22 cellular contexts compared by ENCODE assay signal in genomic region chr14:54708982-54709381, GRCh38.
"Had no signal": no experiment of that assay in that cellular context is flagged by ENCODE, and none has a peak within 500 bp of the region (broad histone marks: within the 10 kb centered on the region; RNA-seq: fewer than 3 reads in every experiment).

No MANE protein-coding gene starts in this region.

- H3K4me1 Mint-ChIP-seq: endodermal cell had no signal

- H3K9me3 ChIP-seq: colonic mucosa, heart left ventricle, pancreas, right lobe of liver, spleen, testis had no signal

- H3K27ac Mint-ChIP-seq: endodermal cell; nephron; progenitor cell of endocrine pancreas; stimulated activated naive B cell treated with anti-CD40 and anti-IgM and Interleukin-4, amounts not matched to agents 10 μg/mL and 1 μg/mL and 100 μg/mL, for 72 hours; stimulated activated naive CD8-positive, alpha-beta T cell treated with anti-CD3 and anti-CD28 coated beads, Interleukin-15, amount 100 ng/mL, for 72 hours had no signal

- ATAC-seq: heart left ventricle, pancreas had no signal

- H3K36me3 ChIP-seq: colonic mucosa, heart left ventricle, pancreas, right lobe of liver, spleen had no signal

- H3K27ac ChIP-seq: colonic mucosa, pancreas, spleen, testis had no signal

- H3K4me3 Mint-ChIP-seq: endodermal cell; nephron; stimulated activated naive CD8-positive, alpha-beta T cell treated with anti-CD3 and anti-CD28 coated beads, Interleukin-15, amount 100 ng/mL, for 72 hours had no signal

- H3K4me3 ChIP-seq: colonic mucosa, heart left ventricle, lung, pancreas, right lobe of liver, spleen, testis had no signal

- H3K9me3 Mint-ChIP-seq: endodermal cell; nephron; stimulated activated naive CD8-positive, alpha-beta T cell treated with anti-CD3 and anti-CD28 coated beads, Interleukin-15, amount 100 ng/mL, for 72 hours had no signal

- DNase-seq: colonic mucosa; effector CD4-positive, alpha-beta T cell; endodermal cell; foreskin melanocyte; heart left ventricle; hypothalamus; kidney glomerular epithelial cell; mesenchymal stem cell; midbrain; occipital lobe; pancreas; right lobe of liver; spleen; stimulated activated CD4-positive, alpha-beta T cell treated with anti-CD3 and anti-CD28 coated beads, Interleukin-15, amount 100 ng/mL, for 24 hours; stimulated activated CD4-positive, alpha-beta T cell treated with anti-CD3 and anti-CD28 coated beads, Interleukin-1b, Interleukin-23, amount 100 ng/mL, for 48 hours; stimulated activated CD4-positive, alpha-beta T cell treated with anti-CD3 and anti-CD28 coated beads, Interleukin-4, amount 100 ng/mL, for 24 hours; testis had no signal

- H3K27me3 Mint-ChIP-seq: progenitor cell of endocrine pancreas; stimulated activated naive B cell treated with anti-CD40 and anti-IgM and Interleukin-4, amounts not matched to agents 10 μg/mL and 1 μg/mL and 100 μg/mL, for 72 hours; stimulated activated naive CD8-positive, alpha-beta T cell treated with anti-CD3 and anti-CD28 coated beads, Interleukin-15, amount 100 ng/mL, for 72 hours had no signal

- H3K27me3 ChIP-seq: colonic mucosa, heart left ventricle, pancreas, right lobe of liver, spleen, testis had no signal

- H3K4me1 ChIP-seq: colonic mucosa, pancreas had no signal
